In the genomic region with DNA sequence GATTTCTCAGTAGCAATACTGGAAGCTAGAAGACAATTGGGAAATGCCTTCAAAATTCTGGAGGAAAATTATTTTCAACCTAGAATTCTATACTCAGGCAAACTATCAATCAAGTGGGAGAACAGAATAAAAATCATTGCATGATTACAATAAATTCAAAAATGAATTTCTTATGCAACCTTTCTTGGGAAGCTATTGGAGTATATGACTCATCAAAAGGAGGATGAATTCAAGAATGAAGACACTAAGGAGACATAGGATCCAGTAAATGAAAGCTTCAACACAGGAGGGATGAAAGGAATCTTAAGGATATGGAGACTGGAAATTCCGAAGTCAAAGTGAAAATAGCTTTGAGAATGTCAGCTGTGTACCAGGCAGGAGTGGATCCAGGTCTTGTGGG, we compare ENCODE assay signal across 16 cellular contexts.
"Had no signal": no experiment of that assay in that cellular context is flagged by ENCODE, and none has a peak within 500 bp of the region (broad histone marks: within the 10 kb centered on the region; RNA-seq: fewer than 3 reads in every experiment).

No MANE protein-coding gene starts in this region.

- H3K4me2 ChIP-seq: neural progenitor cell had no signal

- H3K4me1 ChIP-seq: upper lobe of right lung had no signal

- H3K9ac ChIP-seq: neural progenitor cell had no signal

- H3K27ac ChIP-seq: gastrocnemius medialis, neural progenitor cell, pancreas, testis, upper lobe of right lung had no signal

- H3K9me3 ChIP-seq: gastrocnemius medialis, pancreas, testis, upper lobe of right lung had no signal

- H3K36me3 ChIP-seq: gastrocnemius medialis, neural progenitor cell, pancreas, upper lobe of right lung had no signal

- ATAC-seq: gastrocnemius medialis; pancreas; stimulated activated naive CD8-positive, alpha-beta T cell treated with anti-CD3 and anti-CD28 coated beads, Interleukin-15, amount 100 ng/mL, for 72 hours; T-helper 17 cell; upper lobe of right lung; WTC11 had no signal

- DNase-seq: activated CD4-positive, alpha-beta T cell treated with anti-CD3 and anti-CD28 coated beads, Interleukin-2, amount 10 ng/mL, durations not matched to agents 7 days and 5 days; activated CD8-positive, alpha-beta memory T cell treated with anti-CD3 and anti-CD28 coated beads for 24 hours; activated naive CD4-positive, alpha-beta T cell treated with anti-CD3 and anti-CD28 coated beads for 36 hours; cerebellar nuclear complex; dermis blood vessel endothelial cell; erythroblast; gastrocnemius medialis; pancreas; stimulated activated CD4-positive, alpha-beta T cell treated with anti-CD3 and anti-CD28 coated beads, Interleukin-15, amount 100 ng/mL, for 24 hours; stimulated activated CD4-positive, alpha-beta T cell treated with anti-CD3 and anti-CD28 coated beads, Interleukin-4, amount 100 ng/mL, for 24 hours; stimulated activated naive CD8-positive, alpha-beta T cell treated with anti-CD3 and anti-CD28 coated beads, Interleukin-15, amount 100 ng/mL, for 72 hours; T-helper 17 cell; testis; upper lobe of right lung had no signal

- H3K27me3 ChIP-seq: neural progenitor cell, pancreas, testis, upper lobe of right lung had no signal

- H3K4me3 ChIP-seq: gastrocnemius medialis, neural progenitor cell, pancreas, testis, upper lobe of right lung had no signal

- FAIRE-seq: pancreas had no signal

- H2AFZ ChIP-seq: neural progenitor cell had no signal
